In genomic region chr9:127979015-127979332, GRCh38 we compare ENCODE assay signal across 8 cellular contexts. TPM values are rescaled to one million over a fixed set of nuclear protein-coding genes. Genes with fewer than 3 reads are reported as not detected.
DNase-seq lines count a peak whose midpoint lies in the region; ATAC-seq, FAIRE-seq and TF ChIP-seq lines count a peak whose summit lies in the region.

No MANE protein-coding gene starts in this region.

- no peak for FAIRE-seq in frontal cortex (lab: Jason Lieb, UNC)

- peak overlapping the region; percentile 96 for H3K4me3 Mint-ChIP-seq in T-helper 2 cell treated with Interferon-gamma antibody and Interleukin-4, amounts not matched to agents 5 μg/mL and 100 μg/mL, for 36 hours

- WGBS in suprapubic skin: 24% methylated on average over 4 of the region's 5 CpGs

- H3K9me3 ChIP-seq in adipocyte (ENCODE audit: control insufficient read depth, low read length) (no peaks in the 10 kb centered on the region), suprapubic skin (no peaks in the 10 kb centered on the region)

- H3K27ac ChIP-seq in layer of hippocampus (ENCODE audit: low read depth, low read length) (peak overlapping the region; percentile 86), suprapubic skin (peak overlapping the region; percentile 96)

- no peaks in the 10 kb centered on the region for H3K27me3 ChIP-seq in adipocyte (replicated peaks; ENCODE audit: control insufficient read depth, insufficient read depth, low read length)
- H3K27me3 ChIP-seq in layer of hippocampus (ENCODE audit: control insufficient read depth, insufficient read depth, low read length): no peaks in the 10 kb centered on the region
- no peaks in the 10 kb centered on the region for H3K27me3 ChIP-seq in suprapubic skin

- peaks cover 57% of the 10 kb centered on the region for H3K36me3 Mint-ChIP-seq in T-helper 2 cell treated with Interferon-gamma antibody and Interleukin-4, amounts not matched to agents 5 μg/mL and 100 μg/mL, for 36 hours (ENCODE audit: low read depth)

- H3K4me3 ChIP-seq in adipocyte (ENCODE audit: low read length) (peak overlapping the region; percentile 90), suprapubic skin (peak overlapping the region; percentile 91)

- H3K27ac Mint-ChIP-seq in T-helper 2 cell treated with Interferon-gamma antibody and Interleukin-4, amounts not matched to agents 5 μg/mL and 100 μg/mL, for 36 hours: peak overlapping the region; percentile 83

- TF ChIP-seq CTCF in suprapubic skin (IDR thresholded peaks at IDR 0.05): no peak

- H3K4me1 Mint-ChIP-seq in T-helper 2 cell treated with Interferon-gamma antibody and Interleukin-4, amounts not matched to agents 5 μg/mL and 100 μg/mL, for 36 hours (ENCODE audit: low read depth): peaks cover 48% of the 10 kb centered on the region

- H3K9ac ChIP-seq in adipocyte (ENCODE audit: low read length): peak overlapping the region; percentile 88

- ATAC-seq in GM18861 (IDR thresholded peaks at IDR 0.05; ENCODE audit: unreplicated experiment) (no peak), GM19324 (IDR thresholded peaks at IDR 0.05; ENCODE audit: low FRiP score, unreplicated experiment) (no peak)

- peaks cover 65% of the 10 kb centered on the region for H3K4me1 ChIP-seq in adipocyte (ENCODE audit: control insufficient read depth, insufficient read depth, low read length)
- peaks cover 77% of the 10 kb centered on the region for H3K4me1 ChIP-seq in suprapubic skin

- DNase-seq in T-helper 2 cell treated with Interferon-gamma antibody and Interleukin-4, amounts not matched to agents 5 μg/mL and 100 μg/mL, for 36 hours (ENCODE audit: low spot score): no peak
- DNase-seq in T-helper 2 cell (no peak), adipocyte (ENCODE audit: low read depth) (no peak), suprapubic skin (ENCODE audit: low spot score in 2 of 2) (no peak), frontal cortex (ENCODE audit: low spot score in 2 of 2) (no peak)

- no peak for TF ChIP-seq EP300 in suprapubic skin (IDR thresholded peaks at IDR 0.05)

- no peak for TF ChIP-seq POLR2A in suprapubic skin (IDR thresholded peaks at IDR 0.05)

- H3K9me3 Mint-ChIP-seq in T-helper 2 cell treated with Interferon-gamma antibody and Interleukin-4, amounts not matched to agents 5 μg/mL and 100 μg/mL, for 36 hours: no peaks in the 10 kb centered on the region

- no peaks in the 10 kb centered on the region for H3K27me3 Mint-ChIP-seq in T-helper 2 cell treated with Interferon-gamma antibody and Interleukin-4, amounts not matched to agents 5 μg/mL and 100 μg/mL, for 36 hours (ENCODE audit: low read depth)

- no peaks in the 10 kb centered on the region for H3K36me3 ChIP-seq in adipocyte (ENCODE audit: control insufficient read depth, insufficient read depth, low read length, severe bottlenecking)
- H3K36me3 ChIP-seq in suprapubic skin: no peaks in the 10 kb centered on the region

RNA-seq across cellular contexts. Expression of gene EEIG1, which starts 1.8 kb away (rescaled TPM):
- total RNA-seq in suprapubic skin: 10 to 100 TPM; 43.1 to 85.8 (median 59.5) TPM
- 5.7 TPM for total RNA-seq in frontal cortex

RNA-seq across cellular contexts. Expression of gene DPM2, which starts 41.3 kb away (rescaled TPM):
- total RNA-seq in suprapubic skin (10 to 100 TPM; 19.4 to 39.7 (median 30.6) TPM), frontal cortex (11.4 TPM)

RNA-seq across cellular contexts. Expression of gene PIP5KL1, which starts 48.4 kb away (rescaled TPM):
- total RNA-seq in suprapubic skin (10 to 100 TPM in 1 of 4 donors, 1 to 10 TPM in 3; 5.8 to 14.7 (median 9.2) TPM), frontal cortex (6.1 TPM)
